Comparison of ENCODE assay signal across 19 cellular contexts in the genomic region with DNA sequence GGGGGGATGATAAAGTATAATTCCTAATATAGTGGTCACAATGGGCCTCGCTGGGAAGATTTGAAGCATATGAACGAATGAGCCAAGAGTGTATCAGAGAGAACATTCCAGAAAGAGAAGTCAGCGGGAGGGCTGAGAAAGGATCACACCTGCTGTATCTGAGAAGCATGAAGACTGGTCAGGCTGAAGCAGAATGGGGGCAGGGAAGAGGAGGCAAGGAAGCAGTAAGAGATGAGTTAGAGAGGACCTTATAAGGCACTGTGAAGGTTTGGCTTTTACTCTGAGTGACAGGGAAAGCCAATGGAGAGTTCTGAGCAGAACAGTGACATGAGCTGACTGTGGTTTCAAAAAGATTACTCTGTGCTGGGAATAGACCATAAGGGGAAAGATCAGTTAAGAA.
DNase-seq lines count a peak whose midpoint lies in the region; ATAC-seq, FAIRE-seq and TF ChIP-seq lines count a peak whose summit lies in the region.
"Had no signal": no experiment of that assay in that cellular context is flagged by ENCODE, and none has a peak within 500 bp of the region (broad histone marks: within the 10 kb centered on the region; RNA-seq: fewer than 3 reads in every experiment).

No MANE protein-coding gene starts in this region.

- H4K5ac ChIP-seq in mesendoderm (ENCODE audit: low read length), result no peak overlapping the region

- no peak overlapping the region for H3K18ac ChIP-seq in mesendoderm (ENCODE audit: low read length)

- TF ChIP-seq CTCF in fibroblast of lung (conservative IDR thresholded peaks at IDR 0.05 in 1 of 2, IDR thresholded peaks at IDR 0.05 in 1 of 2; ENCODE audit: low read depth in 1 of 2, low read length in 2 of 2), result no peak

- no peak overlapping the region for H2BK120ac ChIP-seq in mesendoderm (ENCODE audit: low read depth, low read length)

- no peak overlapping the region for H2AFZ ChIP-seq in fibroblast of lung (ENCODE audit: low read length)
- no peak overlapping the region for H2AFZ ChIP-seq in Karpas-422 (ENCODE audit: low read length)

- H3K9me3 ChIP-seq in fibroblast of lung (ENCODE audit: control insufficient read depth, insufficient read depth, low read depth, low read length) (no peaks in the 10 kb centered on the region), Karpas-422 (ENCODE audit: low read length) (no peaks in the 10 kb centered on the region)

- H3K27me3 ChIP-seq in fibroblast of lung (ENCODE audit: control insufficient read depth, insufficient read depth, low read length), result no peaks in the 10 kb centered on the region
- no peaks in the 10 kb centered on the region for H3K27me3 ChIP-seq in mesendoderm (ENCODE audit: insufficient read depth, low read length, poor library complexity)
- no peaks in the 10 kb centered on the region for H3K27me3 ChIP-seq in Karpas-422 (ENCODE audit: low read length)

- H3K56ac ChIP-seq in mesendoderm (ENCODE audit: low read length), result no peak overlapping the region

- H3K79me2 ChIP-seq in fibroblast of lung (ENCODE audit: control insufficient read depth, insufficient read depth, low read length) (no peaks in the 10 kb centered on the region), mesendoderm (ENCODE audit: control insufficient read depth, insufficient read depth, low read length) (no peaks in the 10 kb centered on the region), Karpas-422 (ENCODE audit: low read length) (no peaks in the 10 kb centered on the region)

- H3K4me1 ChIP-seq in fibroblast of lung (ENCODE audit: control insufficient read depth, extremely low read depth, insufficient read depth, low read length) (peaks cover 3% of the 10 kb centered on the region), mesendoderm (ENCODE audit: control insufficient read depth, low read depth, low read length) (no peaks in the 10 kb centered on the region), Karpas-422 (ENCODE audit: low read length) (no peaks in the 10 kb centered on the region)

- no peak overlapping the region for H3K23ac ChIP-seq in mesendoderm (ENCODE audit: low read length)

- H3K4me3 ChIP-seq in fibroblast of lung (replicated peaks in 1 of 4; ENCODE audit: control extremely low read depth in 1 of 4, insufficient read depth in 1 of 4, low read depth in 3 of 4, low read length in 4 of 4) (no peak overlapping the region), mesendoderm (ENCODE audit: low read length) (no peak overlapping the region), Karpas-422 (ENCODE audit: low read length) (no peak overlapping the region)
- H3K4me3 ChIP-seq: K562 had no signal

- no peak for ATAC-seq in GM18511 (IDR thresholded peaks at IDR 0.05; ENCODE audit: unreplicated experiment)
- ATAC-seq in HG03342 (IDR thresholded peaks at IDR 0.05; ENCODE audit: unreplicated experiment), result no peak
- ATAC-seq: K562, sciatic nerve had no signal

- no peaks in the 10 kb centered on the region for H3K79me1 ChIP-seq in mesendoderm (ENCODE audit: low read length)

- no peaks in the 10 kb centered on the region for H3K9me2 ChIP-seq in Karpas-422 (replicated peaks; ENCODE audit: insufficient read depth, low read length)

- H3K9ac ChIP-seq in fibroblast of lung (ENCODE audit: insufficient read depth, low read length) (no peak overlapping the region), mesendoderm (ENCODE audit: low read length) (no peak overlapping the region), Karpas-422 (ENCODE audit: low read length) (no peak overlapping the region)

- no peak overlapping the region for H2BK15ac ChIP-seq in mesendoderm (replicated peaks; ENCODE audit: low read depth)

- no peak overlapping the region for H3K4ac ChIP-seq in mesendoderm (ENCODE audit: low read depth, low read length)

- no peak overlapping the region for H2AK5ac ChIP-seq in mesendoderm (ENCODE audit: low read length)

- H3K4me2 ChIP-seq in fibroblast of lung (ENCODE audit: extremely low read depth, insufficient read depth, low read length), result no peak overlapping the region
- H3K4me2 ChIP-seq in mesendoderm (ENCODE audit: low read length), result no peak overlapping the region
- H3K4me2 ChIP-seq in Karpas-422 (ENCODE audit: low read depth, low read length, poor library complexity, severe bottlenecking), result no peak overlapping the region

- no peak overlapping the region for H2BK5ac ChIP-seq in mesendoderm (ENCODE audit: low read length)

- no peak overlapping the region for H4K8ac ChIP-seq in mesendoderm (ENCODE audit: low read depth, low read length)

- H3K27ac ChIP-seq in fibroblast of lung (ENCODE audit: insufficient read depth, low read length) (no peak overlapping the region), mesendoderm (ENCODE audit: low read depth, low read length) (no peak overlapping the region), Karpas-422 (ENCODE audit: low read length) (no peak overlapping the region)
- H3K27ac ChIP-seq: epithelial cell of prostate had no signal

- no peak for FAIRE-seq in RCC 7860 (lab: Jason Lieb, UNC)
- FAIRE-seq: K562 had no signal

- DNase-seq in EL (peak; percentile 46), RCC 7860 (ENCODE audit: low spot score) (peak; percentile 40), fibroblast of lung (ENCODE audit: low read depth in 2 of 2) (peak; percentile 52 to 90), mesendoderm (peak; percentile 71), NOMO-1 (lab: John Stamatoyannopoulos, UW; ENCODE audit: unreplicated experiment in 2 of 2) (no peak), Karpas-422 (no peak)
- DNase-seq: activated CD4-positive, alpha-beta T cell treated with anti-CD3 and anti-CD28 coated beads for 4 hours; activated CD8-positive, alpha-beta memory T cell treated with anti-CD3 and anti-CD28 coated beads, Interleukin-2, amount 50 U/mL, for 48 hours; anterior cingulate cortex; glutamatergic neuron; NCI-H1092; NCI-H2081; NCI-H524 treated with DMSO at 0.1 percent for 48 hours; stimulated activated CD4-positive, alpha-beta T cell treated with anti-CD3 and anti-CD28 coated beads, Interleukin-2, amount 100 ng/mL, for 48 hours had no signal

- H3K36me3 ChIP-seq in fibroblast of lung (ENCODE audit: control insufficient read depth, insufficient read depth, low read length) (no peaks in the 10 kb centered on the region), mesendoderm (ENCODE audit: control insufficient read depth, insufficient read depth, low read length) (no peaks in the 10 kb centered on the region), Karpas-422 (ENCODE audit: insufficient read depth, low read length) (no peaks in the 10 kb centered on the region)

- H4K20me1 ChIP-seq in fibroblast of lung (ENCODE audit: control insufficient read depth, extremely low read depth, insufficient read depth, low read length) (no peaks in the 10 kb centered on the region), Karpas-422 (ENCODE audit: insufficient read depth, low read depth, low read length) (no peaks in the 10 kb centered on the region)

- WGBS in mesendoderm (ENCODE audit: extremely low coverage, insufficient coverage, low lambda C conversion rate), result no CpG with 5 or more reads among the region's 3 CpGs

Comparison
In these comparisons a context has a peak if more than half of its experiments do, and no peak if none do; other contexts are left out.
1. DNase-seq: peak in EL (single experiment), RCC 7860 (single experiment), fibroblast of lung (2 of 2) and mesendoderm (single experiment); none in NOMO-1 (0 of 2) and Karpas-422 (single experiment).